In the genomic region with DNA sequence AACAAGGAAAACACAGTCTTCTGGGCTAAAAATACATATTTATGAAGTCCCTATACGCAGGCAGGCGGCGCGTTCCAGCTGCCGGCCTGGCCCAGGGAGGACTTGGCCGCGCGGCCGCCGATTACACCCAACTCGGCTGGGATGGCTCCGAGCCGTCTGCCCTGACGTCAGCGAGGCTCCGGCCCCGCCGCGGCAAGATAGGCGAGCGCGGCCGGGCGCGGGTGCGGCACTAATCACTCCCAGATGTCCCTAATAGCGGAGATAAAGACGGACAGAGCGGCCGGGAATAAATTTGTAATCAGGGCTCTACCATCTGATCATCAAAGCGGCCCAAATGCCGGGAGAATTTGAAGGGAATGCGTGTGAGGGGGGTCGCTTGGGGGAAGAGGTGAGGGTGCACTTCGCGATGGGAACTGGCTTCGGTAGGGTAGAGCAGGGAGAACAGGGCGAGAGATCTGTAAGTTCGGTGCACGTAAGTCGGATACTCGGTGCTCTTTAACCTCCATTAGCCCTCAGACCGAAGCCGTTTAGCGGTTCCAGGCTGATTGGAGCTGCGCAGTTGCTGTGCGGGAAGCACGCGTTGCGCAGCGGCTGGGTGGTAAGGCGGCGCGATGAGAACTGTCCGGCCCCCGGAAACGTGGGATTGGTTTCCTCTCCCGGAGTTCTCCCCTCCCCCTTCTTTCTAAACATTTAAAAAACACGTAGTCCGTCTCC, we compare ENCODE assay signal across 1 cellular context.
TF ChIP-seq lines count a peak whose summit lies in the region.

No MANE protein-coding gene starts in this region.

TF ChIP-seq in SK-N-SH, 30 proteins besides CTCF, POLR2A, EP300 and RAD21 (continued from another document):
- TF ChIP-seq, protein P1, sequence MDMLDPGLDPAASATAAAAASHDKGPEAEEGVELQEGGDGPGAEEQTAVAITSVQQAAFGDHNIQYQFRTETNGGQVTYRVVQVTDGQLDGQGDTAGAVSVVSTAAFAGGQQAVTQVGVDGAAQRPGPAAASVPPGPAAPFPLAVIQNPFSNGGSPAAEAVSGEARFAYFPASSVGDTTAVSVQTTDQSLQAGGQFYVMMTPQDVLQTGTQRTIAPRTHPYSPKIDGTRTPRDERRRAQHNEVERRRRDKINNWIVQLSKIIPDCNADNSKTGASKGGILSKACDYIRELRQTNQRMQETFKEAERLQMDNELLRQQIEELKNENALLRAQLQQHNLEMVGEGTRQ (IDR thresholded peaks at IDR 0.05; ENCODE audit: borderline replicate concordance, low read depth, low read length), result no peak
- TF ChIP-seq SMC3 (IDR thresholded peaks at IDR 0.05; ENCODE audit: low read depth, low read length) (0 out of 2 replicates have a peak, but pooled peaks have one; percentile 14), GATA2 (CRISPR knock-in tag; IDR thresholded peaks at IDR 0.05) (peak; percentile 88), FOSL2 (IDR thresholded peaks at IDR 0.05; ENCODE audit: borderline replicate concordance, low read depth) (no peak; the same call in 1 of the 2 replicates), YY1 (IDR thresholded peaks at IDR 0.05; ENCODE audit: low read depth) (no peak; the same call in 1 of the 2 replicates), ELF1 (IDR thresholded peaks at IDR 0.05) (0 out of 2 replicates have a peak, but pooled peaks have one; percentile 20)
- TF ChIP-seq, protein P2, sequence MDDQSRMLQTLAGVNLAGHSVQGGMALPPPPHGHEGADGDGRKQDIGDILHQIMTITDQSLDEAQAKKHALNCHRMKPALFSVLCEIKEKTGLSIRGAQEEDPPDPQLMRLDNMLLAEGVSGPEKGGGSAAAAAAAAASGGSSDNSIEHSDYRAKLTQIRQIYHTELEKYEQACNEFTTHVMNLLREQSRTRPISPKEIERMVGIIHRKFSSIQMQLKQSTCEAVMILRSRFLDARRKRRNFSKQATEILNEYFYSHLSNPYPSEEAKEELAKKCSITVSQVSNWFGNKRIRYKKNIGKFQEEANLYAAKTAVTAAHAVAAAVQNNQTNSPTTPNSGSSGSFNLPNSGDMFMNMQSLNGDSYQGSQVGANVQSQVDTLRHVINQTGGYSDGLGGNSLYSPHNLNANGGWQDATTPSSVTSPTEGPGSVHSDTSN (IDR thresholded peaks at IDR 0.05), result no peak; the same call in none of the 2 replicates
- TF ChIP-seq, protein P3, sequence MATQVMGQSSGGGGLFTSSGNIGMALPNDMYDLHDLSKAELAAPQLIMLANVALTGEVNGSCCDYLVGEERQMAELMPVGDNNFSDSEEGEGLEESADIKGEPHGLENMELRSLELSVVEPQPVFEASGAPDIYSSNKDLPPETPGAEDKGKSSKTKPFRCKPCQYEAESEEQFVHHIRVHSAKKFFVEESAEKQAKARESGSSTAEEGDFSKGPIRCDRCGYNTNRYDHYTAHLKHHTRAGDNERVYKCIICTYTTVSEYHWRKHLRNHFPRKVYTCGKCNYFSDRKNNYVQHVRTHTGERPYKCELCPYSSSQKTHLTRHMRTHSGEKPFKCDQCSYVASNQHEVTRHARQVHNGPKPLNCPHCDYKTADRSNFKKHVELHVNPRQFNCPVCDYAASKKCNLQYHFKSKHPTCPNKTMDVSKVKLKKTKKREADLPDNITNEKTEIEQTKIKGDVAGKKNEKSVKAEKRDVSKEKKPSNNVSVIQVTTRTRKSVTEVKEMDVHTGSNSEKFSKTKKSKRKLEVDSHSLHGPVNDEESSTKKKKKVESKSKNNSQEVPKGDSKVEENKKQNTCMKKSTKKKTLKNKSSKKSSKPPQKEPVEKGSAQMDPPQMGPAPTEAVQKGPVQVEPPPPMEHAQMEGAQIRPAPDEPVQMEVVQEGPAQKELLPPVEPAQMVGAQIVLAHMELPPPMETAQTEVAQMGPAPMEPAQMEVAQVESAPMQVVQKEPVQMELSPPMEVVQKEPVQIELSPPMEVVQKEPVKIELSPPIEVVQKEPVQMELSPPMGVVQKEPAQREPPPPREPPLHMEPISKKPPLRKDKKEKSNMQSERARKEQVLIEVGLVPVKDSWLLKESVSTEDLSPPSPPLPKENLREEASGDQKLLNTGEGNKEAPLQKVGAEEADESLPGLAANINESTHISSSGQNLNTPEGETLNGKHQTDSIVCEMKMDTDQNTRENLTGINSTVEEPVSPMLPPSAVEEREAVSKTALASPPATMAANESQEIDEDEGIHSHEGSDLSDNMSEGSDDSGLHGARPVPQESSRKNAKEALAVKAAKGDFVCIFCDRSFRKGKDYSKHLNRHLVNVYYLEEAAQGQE (IDR thresholded peaks at IDR 0.05; ENCODE audit: low read depth, low read length), result peak; percentile 60; the same call in 1 of the 2 replicates
